ENCODE assay signal across 1 cellular context in the genomic region with DNA sequence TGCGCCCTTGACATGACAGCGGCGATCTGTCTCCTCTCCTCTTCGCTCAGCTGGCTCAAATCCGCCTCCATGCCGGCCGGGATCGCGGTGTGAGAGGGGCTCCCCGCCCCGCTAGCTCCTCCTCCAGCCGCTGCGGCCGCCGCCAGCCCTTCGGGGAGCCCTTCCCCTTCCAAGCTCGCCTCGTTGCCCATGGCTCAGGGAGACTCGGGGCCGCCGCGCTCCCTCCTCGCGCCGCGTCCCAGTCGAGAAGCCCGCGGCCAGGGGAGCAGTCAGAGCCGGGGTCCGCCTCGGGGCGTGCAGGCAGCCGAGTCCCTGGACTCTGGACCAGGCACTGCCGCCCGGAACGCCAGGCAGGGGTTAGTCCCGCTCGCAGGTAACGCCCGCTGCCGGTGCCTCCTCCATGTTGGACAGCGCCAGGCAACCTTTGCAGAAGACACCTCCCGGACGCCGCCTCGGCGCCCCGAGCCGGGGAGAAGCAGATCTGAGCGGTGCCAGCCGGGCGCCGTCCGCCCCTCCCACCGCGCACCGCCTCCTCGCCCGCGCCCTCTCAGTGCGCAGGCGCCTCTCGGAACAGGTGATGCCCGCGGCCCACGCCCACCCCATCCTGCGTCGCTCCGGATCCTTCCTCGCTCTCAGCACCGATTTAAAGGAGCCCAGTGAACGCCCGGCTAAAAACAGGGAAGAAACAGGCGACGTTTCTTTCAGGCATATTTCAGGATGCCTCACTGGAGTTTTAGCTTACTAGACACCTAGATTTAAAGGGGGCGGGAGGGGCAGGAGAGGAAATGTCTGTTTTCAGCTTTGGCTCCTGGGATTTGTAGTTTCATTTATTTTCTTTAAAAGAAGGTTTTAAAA.
TF ChIP-seq lines count a peak whose summit lies in the region.

A gene with protein sequence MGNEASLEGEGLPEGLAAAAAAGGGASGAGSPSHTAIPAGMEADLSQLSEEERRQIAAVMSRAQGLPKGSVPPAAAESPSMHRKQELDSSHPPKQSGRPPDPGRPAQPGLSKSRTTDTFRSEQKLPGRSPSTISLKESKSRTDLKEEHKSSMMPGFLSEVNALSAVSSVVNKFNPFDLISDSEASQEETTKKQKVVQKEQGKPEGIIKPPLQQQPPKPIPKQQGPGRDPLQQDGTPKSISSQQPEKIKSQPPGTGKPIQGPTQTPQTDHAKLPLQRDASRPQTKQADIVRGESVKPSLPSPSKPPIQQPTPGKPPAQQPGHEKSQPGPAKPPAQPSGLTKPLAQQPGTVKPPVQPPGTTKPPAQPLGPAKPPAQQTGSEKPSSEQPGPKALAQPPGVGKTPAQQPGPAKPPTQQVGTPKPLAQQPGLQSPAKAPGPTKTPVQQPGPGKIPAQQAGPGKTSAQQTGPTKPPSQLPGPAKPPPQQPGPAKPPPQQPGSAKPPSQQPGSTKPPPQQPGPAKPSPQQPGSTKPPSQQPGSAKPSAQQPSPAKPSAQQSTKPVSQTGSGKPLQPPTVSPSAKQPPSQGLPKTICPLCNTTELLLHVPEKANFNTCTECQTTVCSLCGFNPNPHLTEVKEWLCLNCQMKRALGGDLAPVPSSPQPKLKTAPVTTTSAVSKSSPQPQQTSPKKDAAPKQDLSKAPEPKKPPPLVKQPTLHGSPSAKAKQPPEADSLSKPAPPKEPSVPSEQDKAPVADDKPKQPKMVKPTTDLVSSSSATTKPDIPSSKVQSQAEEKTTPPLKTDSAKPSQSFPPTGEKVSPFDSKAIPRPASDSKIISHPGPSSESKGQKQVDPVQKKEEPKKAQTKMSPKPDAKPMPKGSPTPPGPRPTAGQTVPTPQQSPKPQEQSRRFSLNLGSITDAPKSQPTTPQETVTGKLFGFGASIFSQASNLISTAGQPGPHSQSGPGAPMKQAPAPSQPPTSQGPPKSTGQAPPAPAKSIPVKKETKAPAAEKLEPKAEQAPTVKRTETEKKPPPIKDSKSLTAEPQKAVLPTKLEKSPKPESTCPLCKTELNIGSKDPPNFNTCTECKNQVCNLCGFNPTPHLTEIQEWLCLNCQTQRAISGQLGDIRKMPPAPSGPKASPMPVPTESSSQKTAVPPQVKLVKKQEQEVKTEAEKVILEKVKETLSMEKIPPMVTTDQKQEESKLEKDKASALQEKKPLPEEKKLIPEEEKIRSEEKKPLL (N-terminal part only) (minus strand): TSS at position 483 of the 855 bp plus-strand sequence. CDS start 292 bp downstream, at position 191.

TF ChIP-seq in HEK293, 187 proteins besides CTCF, POLR2A, EP300 and RAD21 (continued from another document and continues in another):
- TF ChIP-seq ZNF518A (tag by site-specific recombination; conservative IDR thresholded peaks at IDR 0.05; ENCODE audit: low read depth): peak; percentile 47; the same call in 1 of the 2 replicates
- TF ChIP-seq SP3 (tag by site-specific recombination; IDR thresholded peaks at IDR 0.05): peak; percentile 83
- no peak for TF ChIP-seq ZNF302 (tag by site-specific recombination; IDR thresholded peaks at IDR 0.05; ENCODE audit: low read depth)
- TF ChIP-seq ZNF660 (tag by site-specific recombination; IDR thresholded peaks at IDR 0.05): no peak
- TF ChIP-seq ZBTB48 (tag by site-specific recombination; IDR thresholded peaks at IDR 0.05): no peak; the same call in 1 of the 2 replicates
- peak; percentile 69 for TF ChIP-seq ZEB2 (tag by site-specific recombination; IDR thresholded peaks at IDR 0.05)
- peak; percentile 58 for TF ChIP-seq GLIS1 (tag by site-specific recombination; IDR thresholded peaks at IDR 0.05)
- peak; percentile 68; the same call in 1 of the 2 replicates for TF ChIP-seq ZNF692 (tag by site-specific recombination; IDR thresholded peaks at IDR 0.05)
- TF ChIP-seq ZNF529 (tag by site-specific recombination; IDR thresholded peaks at IDR 0.05; ENCODE audit: insufficient replicate concordance): no peak
- peak; percentile 84; the same call in 1 of the 2 replicates for TF ChIP-seq ZFP37 (tag by site-specific recombination; IDR thresholded peaks at IDR 0.05)
- TF ChIP-seq, protein P1, sequence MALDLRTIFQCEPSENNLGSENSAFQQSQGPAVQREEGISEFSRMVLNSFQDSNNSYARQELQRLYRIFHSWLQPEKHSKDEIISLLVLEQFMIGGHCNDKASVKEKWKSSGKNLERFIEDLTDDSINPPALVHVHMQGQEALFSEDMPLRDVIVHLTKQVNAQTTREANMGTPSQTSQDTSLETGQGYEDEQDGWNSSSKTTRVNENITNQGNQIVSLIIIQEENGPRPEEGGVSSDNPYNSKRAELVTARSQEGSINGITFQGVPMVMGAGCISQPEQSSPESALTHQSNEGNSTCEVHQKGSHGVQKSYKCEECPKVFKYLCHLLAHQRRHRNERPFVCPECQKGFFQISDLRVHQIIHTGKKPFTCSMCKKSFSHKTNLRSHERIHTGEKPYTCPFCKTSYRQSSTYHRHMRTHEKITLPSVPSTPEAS (tag by site-specific recombination; IDR thresholded peaks at IDR 0.05): no peak
- peak; percentile 92; the same call in 1 of the 2 replicates for TF ChIP-seq ZNF610 (tag by site-specific recombination; IDR thresholded peaks at IDR 0.05; ENCODE audit: borderline replicate concordance)
- TF ChIP-seq ZNF19 (tag by site-specific recombination; IDR thresholded peaks at IDR 0.05; ENCODE audit: low read depth): no peak
- TF ChIP-seq, protein P2, sequence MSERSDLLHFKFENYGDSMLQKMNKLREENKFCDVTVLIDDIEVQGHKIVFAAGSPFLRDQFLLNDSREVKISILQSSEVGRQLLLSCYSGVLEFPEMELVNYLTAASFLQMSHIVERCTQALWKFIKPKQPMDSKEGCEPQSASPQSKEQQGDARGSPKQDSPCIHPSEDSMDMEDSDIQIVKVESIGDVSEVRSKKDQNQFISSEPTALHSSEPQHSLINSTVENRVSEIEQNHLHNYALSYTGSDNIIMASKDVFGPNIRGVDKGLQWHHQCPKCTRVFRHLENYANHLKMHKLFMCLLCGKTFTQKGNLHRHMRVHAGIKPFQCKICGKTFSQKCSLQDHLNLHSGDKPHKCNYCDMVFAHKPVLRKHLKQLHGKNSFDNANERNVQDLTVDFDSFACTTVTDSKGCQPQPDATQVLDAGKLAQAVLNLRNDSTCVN (tag by site-specific recombination; optimal IDR thresholded peaks at IDR 0.05): peak; percentile 87
- peak; percentile 88 for TF ChIP-seq ZNF341 (tag by site-specific recombination; IDR thresholded peaks at IDR 0.05; ENCODE audit: low read depth)
- TF ChIP-seq ZNF558 (tag by site-specific recombination; IDR thresholded peaks at IDR 0.05): no peak
- no peak for TF ChIP-seq ZNF837 (tag by site-specific recombination; IDR thresholded peaks at IDR 0.05)
- peak; percentile 55; the same call in 1 of the 2 replicates for TF ChIP-seq ZNF76 (tag by site-specific recombination; IDR thresholded peaks at IDR 0.05; ENCODE audit: borderline replicate concordance, low read depth)
- TF ChIP-seq, protein P3, sequence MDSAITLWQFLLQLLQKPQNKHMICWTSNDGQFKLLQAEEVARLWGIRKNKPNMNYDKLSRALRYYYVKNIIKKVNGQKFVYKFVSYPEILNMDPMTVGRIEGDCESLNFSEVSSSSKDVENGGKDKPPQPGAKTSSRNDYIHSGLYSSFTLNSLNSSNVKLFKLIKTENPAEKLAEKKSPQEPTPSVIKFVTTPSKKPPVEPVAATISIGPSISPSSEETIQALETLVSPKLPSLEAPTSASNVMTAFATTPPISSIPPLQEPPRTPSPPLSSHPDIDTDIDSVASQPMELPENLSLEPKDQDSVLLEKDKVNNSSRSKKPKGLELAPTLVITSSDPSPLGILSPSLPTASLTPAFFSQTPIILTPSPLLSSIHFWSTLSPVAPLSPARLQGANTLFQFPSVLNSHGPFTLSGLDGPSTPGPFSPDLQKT (IDR thresholded peaks at IDR 0.05; ENCODE audit: borderline replicate concordance, low read depth, low read length): no peak
- TF ChIP-seq ZNF433 (tag by site-specific recombination; IDR thresholded peaks at IDR 0.05; ENCODE audit: low read depth): no peak
- no peak for TF ChIP-seq ZNF274 (IDR thresholded peaks at IDR 0.05; ENCODE audit: low read length)
- no peak for TF ChIP-seq ZNF274 (tag by site-specific recombination; IDR thresholded peaks at IDR 0.05; ENCODE audit: borderline replicate concordance)
- no peak for TF ChIP-seq ZNF747 (tag by site-specific recombination; IDR thresholded peaks at IDR 0.05)
- TF ChIP-seq ZSCAN30 (tag by site-specific recombination; IDR thresholded peaks at IDR 0.05): 0 out of 2 replicates have a peak, but pooled peaks have one; percentile 32
- no peak for TF ChIP-seq ZNF670 (tag by site-specific recombination; IDR thresholded peaks at IDR 0.05; ENCODE audit: low read depth)
- TF ChIP-seq, protein P4, sequence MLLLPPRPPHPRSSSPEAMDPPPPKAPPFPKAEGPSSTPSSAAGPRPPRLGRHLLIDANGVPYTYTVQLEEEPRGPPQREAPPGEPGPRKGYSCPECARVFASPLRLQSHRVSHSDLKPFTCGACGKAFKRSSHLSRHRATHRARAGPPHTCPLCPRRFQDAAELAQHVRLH (tag by site-specific recombination; IDR thresholded peaks at IDR 0.05): no peak
- no peak for TF ChIP-seq ZNF175 (tag by site-specific recombination; IDR thresholded peaks at IDR 0.05)
- TF ChIP-seq KLF9 (tag by site-specific recombination; IDR thresholded peaks at IDR 0.05; ENCODE audit: low read depth): peak; percentile 94
- no peak for TF ChIP-seq REPIN1 (tag by site-specific recombination; IDR thresholded peaks at IDR 0.05; ENCODE audit: low read depth)
- TF ChIP-seq ZNF561 (tag by site-specific recombination; IDR thresholded peaks at IDR 0.05; ENCODE audit: borderline replicate concordance): peak; percentile 62; the same call in 1 of the 2 replicates
- peak; percentile 58 for TF ChIP-seq IKZF3 (tag by site-specific recombination; IDR thresholded peaks at IDR 0.05)
- TF ChIP-seq SP7 (tag by site-specific recombination; IDR thresholded peaks at IDR 0.05): 0 out of 2 replicates have a peak, but pooled peaks have one; percentile 29
- no peak for TF ChIP-seq SCRT1 (tag by site-specific recombination; IDR thresholded peaks at IDR 0.05; ENCODE audit: borderline replicate concordance)
- TF ChIP-seq YY2 (tag by site-specific recombination; IDR thresholded peaks at IDR 0.05): no peak
- peak; percentile 77 for TF ChIP-seq ZFHX2 (tag by site-specific recombination; conservative IDR thresholded peaks at IDR 0.05)
- no peak for TF ChIP-seq ZNF549 (tag by site-specific recombination; IDR thresholded peaks at IDR 0.05)
- TF ChIP-seq ZNF2 (tag by site-specific recombination; IDR thresholded peaks at IDR 0.05): peak; percentile 51; the same call in 1 of the 2 replicates
- TF ChIP-seq ZFP69B (tag by site-specific recombination; IDR thresholded peaks at IDR 0.05): peak; percentile 69; the same call in 1 of the 2 replicates
- no peak for TF ChIP-seq ZNF624 (tag by site-specific recombination; IDR thresholded peaks at IDR 0.05)
- no peak for TF ChIP-seq ZNF677 (tag by site-specific recombination; IDR thresholded peaks at IDR 0.05)
- no peak for TF ChIP-seq MYNN (tag by site-specific recombination; IDR thresholded peaks at IDR 0.05; ENCODE audit: borderline replicate concordance)
- peak; percentile 67 for TF ChIP-seq KLF1 (tag by site-specific recombination; IDR thresholded peaks at IDR 0.05)
- TF ChIP-seq ZNF571 (tag by site-specific recombination; IDR thresholded peaks at IDR 0.05): no peak
- peak; percentile 94 for TF ChIP-seq ZNF335 (tag by site-specific recombination; conservative IDR thresholded peaks at IDR 0.05)
- TF ChIP-seq ZNF596 (tag by site-specific recombination; IDR thresholded peaks at IDR 0.05): no peak
- no peak for TF ChIP-seq ZNF560 (tag by site-specific recombination; IDR thresholded peaks at IDR 0.05; ENCODE audit: borderline replicate concordance)
- peak; percentile 58; the same call in 1 of the 2 replicates for TF ChIP-seq ZNF777 (tag by site-specific recombination; IDR thresholded peaks at IDR 0.05; ENCODE audit: borderline replicate concordance)
